ENCODE assay signal across 1 cellular context in genomic region chr4:39527296-39528055, GRCh38.
A peak's percentile ranks its signal among the peaks of the same experiment; 100 is the strongest.
TF ChIP-seq lines count a peak whose summit lies in the region.

UGDH (minus strand) TSS chr4:39527439; CDS start chr4:39521512, 5,927 bp downstream.

TF ChIP-seq in GM23338, 12 proteins besides CTCF, POLR2A, EP300 and RAD21 (continued from another document):
- peak; percentile 96 for TF ChIP-seq POLR2AphosphoS5 (IDR thresholded peaks at IDR 0.05; ENCODE audit: low read depth)
- no peak for TF ChIP-seq ZNF462 (CRISPR knock-in tag; IDR thresholded peaks at IDR 0.05)
TF ChIP-seq in GM23338: peak in this region for 4.
